ENCODE assay signal across 1 cellular context in the genomic region with DNA sequence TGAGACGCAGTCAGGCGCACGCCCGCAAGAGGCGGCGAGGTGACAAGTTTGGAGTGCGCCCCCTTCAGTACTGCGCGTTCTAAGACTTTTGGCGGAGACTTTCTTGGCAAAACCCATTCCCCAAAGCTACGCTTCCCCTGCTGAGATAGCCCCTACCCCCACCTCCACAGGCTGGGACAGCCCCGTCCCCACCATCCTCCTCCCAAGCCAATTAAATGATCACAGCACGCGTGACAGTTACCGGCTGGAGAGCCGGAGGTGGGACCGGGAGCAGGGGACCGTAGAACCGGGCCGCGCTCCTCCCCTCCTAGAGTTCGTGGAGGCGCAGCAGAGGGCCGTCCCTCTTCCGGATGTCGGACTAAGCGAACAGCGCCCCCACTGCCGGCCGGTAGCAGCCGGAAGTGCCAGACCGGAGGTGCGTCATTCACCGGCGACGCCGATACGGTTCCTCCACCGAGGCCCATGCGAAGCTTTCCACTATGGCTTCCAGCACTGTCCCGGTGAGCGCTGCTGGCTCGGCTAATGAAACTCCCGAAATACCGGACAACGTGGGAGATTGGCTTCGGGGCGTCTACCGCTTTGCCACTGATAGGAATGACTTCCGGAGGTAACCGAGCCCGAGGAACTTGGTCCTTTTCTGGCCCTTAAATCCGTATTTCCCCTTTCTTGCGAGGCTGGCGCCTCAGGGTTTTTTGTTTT.
TF ChIP-seq lines count a peak whose summit lies in the region.

A gene (plus strand): TSS at position 476 of the 699 bp plus-strand sequence. CDS start 4 bp downstream, at position 480.

TF ChIP-seq in HepG2, 621 proteins besides CTCF, POLR2A, EP300 and RAD21 (continued from another document and continues in another):
- TF ChIP-seq, protein P1, sequence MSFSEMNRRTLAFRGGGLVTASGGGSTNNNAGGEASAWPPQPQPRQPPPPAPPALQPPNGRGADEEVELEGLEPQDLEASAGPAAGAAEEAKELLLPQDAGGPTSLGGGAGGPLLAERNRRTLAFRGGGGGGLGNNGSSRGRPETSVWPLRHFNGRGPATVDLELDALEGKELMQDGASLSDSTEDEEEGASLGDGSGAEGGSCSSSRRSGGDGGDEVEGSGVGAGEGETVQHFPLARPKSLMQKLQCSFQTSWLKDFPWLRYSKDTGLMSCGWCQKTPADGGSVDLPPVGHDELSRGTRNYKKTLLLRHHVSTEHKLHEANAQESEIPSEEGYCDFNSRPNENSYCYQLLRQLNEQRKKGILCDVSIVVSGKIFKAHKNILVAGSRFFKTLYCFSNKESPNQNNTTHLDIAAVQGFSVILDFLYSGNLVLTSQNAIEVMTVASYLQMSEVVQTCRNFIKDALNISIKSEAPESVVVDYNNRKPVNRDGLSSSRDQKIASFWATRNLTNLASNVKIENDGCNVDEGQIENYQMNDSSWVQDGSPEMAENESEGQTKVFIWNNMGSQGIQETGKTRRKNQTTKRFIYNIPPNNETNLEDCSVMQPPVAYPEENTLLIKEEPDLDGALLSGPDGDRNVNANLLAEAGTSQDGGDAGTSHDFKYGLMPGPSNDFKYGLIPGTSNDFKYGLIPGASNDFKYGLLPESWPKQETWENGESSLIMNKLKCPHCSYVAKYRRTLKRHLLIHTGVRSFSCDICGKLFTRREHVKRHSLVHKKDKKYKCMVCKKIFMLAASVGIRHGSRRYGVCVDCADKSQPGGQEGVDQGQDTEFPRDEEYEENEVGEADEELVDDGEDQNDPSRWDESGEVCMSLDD (CRISPR knock-in tag; IDR thresholded peaks at IDR 0.05; ENCODE audit: borderline replicate concordance), result peak; percentile 34; the same call in 1 of the 2 replicates
- TF ChIP-seq, protein P2, sequence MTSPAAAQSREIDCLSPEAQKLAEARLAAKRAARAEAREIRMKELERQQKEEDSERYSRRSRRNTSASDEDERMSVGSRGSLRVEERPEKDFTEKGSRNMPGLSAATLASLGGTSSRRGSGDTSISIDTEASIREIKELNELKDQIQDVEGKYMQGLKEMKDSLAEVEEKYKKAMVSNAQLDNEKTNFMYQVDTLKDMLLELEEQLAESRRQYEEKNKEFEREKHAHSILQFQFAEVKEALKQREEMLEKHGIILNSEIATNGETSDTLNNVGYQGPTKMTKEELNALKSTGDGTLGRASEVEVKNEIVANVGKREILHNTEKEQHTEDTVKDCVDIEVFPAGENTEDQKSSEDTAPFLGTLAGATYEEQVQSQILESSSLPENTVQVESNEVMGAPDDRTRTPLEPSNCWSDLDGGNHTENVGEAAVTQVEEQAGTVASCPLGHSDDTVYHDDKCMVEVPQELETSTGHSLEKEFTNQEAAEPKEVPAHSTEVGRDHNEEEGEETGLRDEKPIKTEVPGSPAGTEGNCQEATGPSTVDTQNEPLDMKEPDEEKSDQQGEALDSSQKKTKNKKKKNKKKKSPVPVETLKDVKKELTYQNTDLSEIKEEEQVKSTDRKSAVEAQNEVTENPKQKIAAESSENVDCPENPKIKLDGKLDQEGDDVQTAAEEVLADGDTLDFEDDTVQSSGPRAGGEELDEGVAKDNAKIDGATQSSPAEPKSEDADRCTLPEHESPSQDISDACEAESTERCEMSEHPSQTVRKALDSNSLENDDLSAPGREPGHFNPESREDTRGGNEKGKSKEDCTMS (CRISPR knock-in tag; conservative IDR thresholded peaks at IDR 0.05), result no peak
- TF ChIP-seq ZNF75D (CRISPR knock-in tag; IDR thresholded peaks at IDR 0.05; ENCODE audit: borderline replicate concordance) (no peak), ZFAT (CRISPR knock-in tag; conservative IDR thresholded peaks at IDR 0.05) (no peak), FLYWCH1 (CRISPR knock-in tag; IDR thresholded peaks at IDR 0.05) (no peak), SYNCRIP (IDR thresholded peaks at IDR 0.05; ENCODE audit: insufficient read depth, low read depth, low read length) (no peak), HCFC1 (IDR thresholded peaks at IDR 0.05; ENCODE audit: low read depth, low read length) (peak; percentile 85), NR2F2 (IDR thresholded peaks at IDR 0.05; ENCODE audit: borderline replicate concordance, low read depth) (peak; percentile 51; the same call in 1 of the 2 replicates), ZNF552 (CRISPR knock-in tag; IDR thresholded peaks at IDR 0.05; ENCODE audit: borderline replicate concordance) (peak; percentile 21; the same call in 1 of the 2 replicates), CENPT (CRISPR knock-in tag; IDR thresholded peaks at IDR 0.05; ENCODE audit: low read depth) (peak; percentile 72; the same call in 1 of the 2 replicates), MXD4 (CRISPR knock-in tag; IDR thresholded peaks at IDR 0.05) (peak; percentile 96), ZNF10 (CRISPR knock-in tag; IDR thresholded peaks at IDR 0.05; ENCODE audit: borderline replicate concordance, low read depth) (0 out of 2 replicates have a peak, but pooled peaks have one; percentile 2), PAX8 (CRISPR knock-in tag; IDR thresholded peaks at IDR 0.05; ENCODE audit: borderline replicate concordance) (no peak), DR1 (CRISPR knock-in tag; IDR thresholded peaks at IDR 0.05) (0 out of 2 replicates have a peak, but pooled peaks have one; percentile 26), ZNF256 (CRISPR knock-in tag; conservative IDR thresholded peaks at IDR 0.05) (no peak), JUNB (CRISPR knock-in tag; IDR thresholded peaks at IDR 0.05; ENCODE audit: borderline replicate concordance) (no peak), HOXA3 (CRISPR knock-in tag; IDR thresholded peaks at IDR 0.05) (peak; percentile 99), ATRX (CRISPR knock-in tag; IDR thresholded peaks at IDR 0.05; ENCODE audit: borderline replicate concordance) (no peak), NFKBIZ (CRISPR knock-in tag; IDR thresholded peaks at IDR 0.05) (no peak), ZNF589 (CRISPR knock-in tag; conservative IDR thresholded peaks at IDR 0.05) (0 out of 2 replicates have a peak, but pooled peaks have one; percentile 2), ELF1 (CRISPR knock-in tag; IDR thresholded peaks at IDR 0.05) (peak; percentile 99), ZNF337 (CRISPR knock-in tag; IDR thresholded peaks at IDR 0.05; ENCODE audit: borderline replicate concordance, low read depth) (no peak), ZNF160 (CRISPR knock-in tag; IDR thresholded peaks at IDR 0.05) (peak; percentile 41; the same call in 1 of the 2 replicates), GABPA (IDR thresholded peaks at IDR 0.05; ENCODE audit: low read depth, low read length) (no peak), GABPA (CRISPR knock-in tag; IDR thresholded peaks at IDR 0.05; ENCODE audit: low read depth) (peak; percentile 100), ZFP62 (CRISPR knock-in tag; IDR thresholded peaks at IDR 0.05) (no peak), ELF3 (CRISPR knock-in tag; IDR thresholded peaks at IDR 0.05) (peak; percentile 94), ZNF773 (CRISPR knock-in tag; IDR thresholded peaks at IDR 0.05; ENCODE audit: borderline replicate concordance) (no peak), MYC (CRISPR knock-in tag; IDR thresholded peaks at IDR 0.05; ENCODE audit: borderline replicate concordance) (peak; percentile 96), ZNF766 (CRISPR knock-in tag; IDR thresholded peaks at IDR 0.05; ENCODE audit: borderline replicate concordance) (peak; percentile 94; the same call in 1 of the 2 replicates), ZNF678 (CRISPR knock-in tag; IDR thresholded peaks at IDR 0.05) (0 out of 2 replicates have a peak, but pooled peaks have one; percentile 19), ZNF496 (CRISPR knock-in tag; IDR thresholded peaks at IDR 0.05; ENCODE audit: insufficient replicate concordance) (no peak), NBN (conservative IDR thresholded peaks at IDR 0.05) (no peak)
- TF ChIP-seq, protein P3, sequence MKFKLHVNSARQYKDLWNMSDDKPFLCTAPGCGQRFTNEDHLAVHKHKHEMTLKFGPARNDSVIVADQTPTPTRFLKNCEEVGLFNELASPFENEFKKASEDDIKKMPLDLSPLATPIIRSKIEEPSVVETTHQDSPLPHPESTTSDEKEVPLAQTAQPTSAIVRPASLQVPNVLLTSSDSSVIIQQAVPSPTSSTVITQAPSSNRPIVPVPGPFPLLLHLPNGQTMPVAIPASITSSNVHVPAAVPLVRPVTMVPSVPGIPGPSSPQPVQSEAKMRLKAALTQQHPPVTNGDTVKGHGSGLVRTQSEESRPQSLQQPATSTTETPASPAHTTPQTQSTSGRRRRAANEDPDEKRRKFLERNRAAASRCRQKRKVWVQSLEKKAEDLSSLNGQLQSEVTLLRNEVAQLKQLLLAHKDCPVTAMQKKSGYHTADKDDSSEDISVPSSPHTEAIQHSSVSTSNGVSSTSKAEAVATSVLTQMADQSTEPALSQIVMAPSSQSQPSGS (CRISPR knock-in tag; IDR thresholded peaks at IDR 0.05), result peak; percentile 93
- TF ChIP-seq, protein P4, sequence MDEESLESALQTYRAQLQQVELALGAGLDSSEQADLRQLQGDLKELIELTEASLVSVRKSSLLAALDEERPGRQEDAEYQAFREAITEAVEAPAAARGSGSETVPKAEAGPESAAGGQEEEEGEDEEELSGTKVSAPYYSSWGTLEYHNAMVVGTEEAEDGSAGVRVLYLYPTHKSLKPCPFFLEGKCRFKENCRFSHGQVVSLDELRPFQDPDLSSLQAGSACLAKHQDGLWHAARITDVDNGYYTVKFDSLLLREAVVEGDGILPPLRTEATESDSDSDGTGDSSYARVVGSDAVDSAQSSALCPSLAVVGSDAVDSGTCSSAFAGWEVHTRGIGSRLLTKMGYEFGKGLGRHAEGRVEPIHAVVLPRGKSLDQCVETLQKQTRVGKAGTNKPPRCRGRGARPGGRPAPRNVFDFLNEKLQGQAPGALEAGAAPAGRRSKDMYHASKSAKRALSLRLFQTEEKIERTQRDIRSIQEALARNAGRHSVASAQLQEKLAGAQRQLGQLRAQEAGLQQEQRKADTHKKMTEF (CRISPR knock-in tag; IDR thresholded peaks at IDR 0.05), result peak; percentile 97
- TF ChIP-seq, protein P5, sequence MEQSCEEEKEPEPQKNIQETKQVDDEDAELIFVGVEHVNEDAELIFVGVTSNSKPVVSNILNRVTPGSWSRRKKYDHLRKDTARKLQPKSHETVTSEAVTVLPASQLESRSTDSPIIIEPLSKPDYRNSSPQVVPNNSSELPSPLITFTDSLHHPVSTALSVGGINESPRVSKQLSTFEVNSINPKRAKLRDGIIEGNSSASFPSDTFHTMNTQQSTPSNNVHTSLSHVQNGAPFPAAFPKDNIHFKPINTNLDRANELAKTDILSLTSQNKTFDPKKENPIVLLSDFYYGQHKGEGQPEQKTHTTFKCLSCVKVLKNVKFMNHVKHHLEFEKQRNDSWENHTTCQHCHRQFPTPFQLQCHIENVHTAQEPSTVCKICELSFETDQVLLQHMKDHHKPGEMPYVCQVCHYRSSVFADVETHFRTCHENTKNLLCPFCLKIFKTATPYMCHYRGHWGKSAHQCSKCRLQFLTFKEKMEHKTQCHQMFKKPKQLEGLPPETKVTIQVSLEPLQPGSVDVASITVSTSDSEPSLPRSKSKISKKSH (CRISPR knock-in tag; IDR thresholded peaks at IDR 0.05; ENCODE audit: borderline replicate concordance), result peak; percentile 93; the same call in 1 of the 2 replicates
- TF ChIP-seq, protein P6, sequence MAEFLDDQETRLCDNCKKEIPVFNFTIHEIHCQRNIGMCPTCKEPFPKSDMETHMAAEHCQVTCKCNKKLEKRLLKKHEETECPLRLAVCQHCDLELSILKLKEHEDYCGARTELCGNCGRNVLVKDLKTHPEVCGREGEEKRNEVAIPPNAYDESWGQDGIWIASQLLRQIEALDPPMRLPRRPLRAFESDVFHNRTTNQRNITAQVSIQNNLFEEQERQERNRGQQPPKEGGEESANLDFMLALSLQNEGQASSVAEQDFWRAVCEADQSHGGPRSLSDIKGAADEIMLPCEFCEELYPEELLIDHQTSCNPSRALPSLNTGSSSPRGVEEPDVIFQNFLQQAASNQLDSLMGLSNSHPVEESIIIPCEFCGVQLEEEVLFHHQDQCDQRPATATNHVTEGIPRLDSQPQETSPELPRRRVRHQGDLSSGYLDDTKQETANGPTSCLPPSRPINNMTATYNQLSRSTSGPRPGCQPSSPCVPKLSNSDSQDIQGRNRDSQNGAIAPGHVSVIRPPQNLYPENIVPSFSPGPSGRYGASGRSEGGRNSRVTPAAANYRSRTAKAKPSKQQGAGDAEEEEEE (CRISPR knock-in tag; IDR thresholded peaks at IDR 0.05; ENCODE audit: borderline replicate concordance), result no peak; the same call in 1 of the 2 replicates
